13 cellular contexts compared by ENCODE assay signal in genomic region chr2:230716588-230716987, GRCh38.
"Had no signal": no experiment of that assay in that cellular context is flagged by ENCODE, and none has a peak within 500 bp of the region (broad histone marks: within the 10 kb centered on the region; RNA-seq: fewer than 3 reads in every experiment).

No MANE protein-coding gene starts in this region.

- DNase-seq: activated CD4-positive, alpha-beta T cell treated with anti-CD3 and anti-CD28 coated beads for 4 hours; activated T-cell treated with anti-CD3 and anti-CD28 coated beads, Interleukin-2, amount 50 U/mL, for 1 hour; hypothalamus; midbrain; posterior cingulate gyrus; T1000; WERI-Rb-1 had no signal

- H3K27me3 ChIP-seq: right atrium auricular region, SJSA1, tibial nerve had no signal

- FAIRE-seq: colon, endothelial cell of umbilical vein had no signal

- H3K27ac ChIP-seq: right atrium auricular region, SJSA1, tibial nerve, WERI-Rb-1 had no signal

- H3K4me3 ChIP-seq: right atrium auricular region, SJSA1, smooth muscle cell, tibial nerve had no signal

- H3K9me3 ChIP-seq: right atrium auricular region, tibial nerve had no signal
